In the genomic region with DNA sequence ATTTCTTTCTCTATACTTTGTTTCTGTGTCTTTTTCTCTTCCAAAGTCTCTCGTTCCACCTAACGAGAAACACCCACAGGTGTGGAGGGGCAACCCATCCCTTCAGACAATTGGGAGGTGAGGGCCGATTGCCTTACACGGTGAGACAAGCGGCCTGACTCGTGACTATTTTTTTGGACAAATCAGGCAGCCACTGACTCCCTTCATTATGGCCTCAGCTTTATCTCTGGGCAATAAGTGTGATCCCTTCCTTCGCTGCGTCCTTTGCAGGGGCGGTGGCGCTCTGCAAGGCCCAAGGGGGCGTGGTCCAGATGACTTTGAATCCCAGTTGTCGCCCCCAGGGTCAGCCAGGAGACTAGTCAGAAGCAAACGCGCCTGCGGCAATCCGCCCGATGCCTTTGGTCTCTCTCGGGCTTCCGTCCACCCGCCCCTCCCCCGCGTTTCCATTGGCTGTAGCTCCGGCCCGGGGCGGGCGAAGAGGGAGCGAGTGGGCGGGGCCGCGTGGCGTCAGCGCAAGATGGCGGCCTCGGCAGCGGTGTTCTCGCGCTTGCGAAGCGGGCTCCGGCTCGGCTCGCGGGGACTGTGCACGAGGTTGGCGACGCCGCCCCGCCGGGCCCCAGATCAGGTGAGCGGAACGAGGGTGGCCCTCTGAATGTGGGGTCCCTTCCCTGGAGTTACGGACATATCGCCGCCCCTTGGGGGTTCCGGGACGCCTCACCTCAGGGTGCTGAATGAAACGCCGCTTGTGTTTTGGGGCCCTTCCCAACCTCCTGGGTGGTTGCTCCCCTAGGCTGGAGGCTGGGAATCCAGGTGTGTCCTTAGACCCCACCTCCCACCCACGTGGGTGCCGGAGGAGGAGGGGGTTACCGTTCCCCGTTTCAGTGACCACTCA, we compare ENCODE assay signal across 1 cellular context.
A peak's percentile ranks its signal among the peaks of the same experiment; 100 is the strongest.
TF ChIP-seq lines count a peak whose summit lies in the region.

TIMM50 (plus strand) TSS at position 502 of the 892 bp plus-strand sequence; CDS start at position 518, 16 bp downstream.

TF ChIP-seq in GM12878, 131 proteins besides CTCF, POLR2A, EP300 and RAD21 (continued from another document and continues in another):
- TF ChIP-seq HSF1 (IDR thresholded peaks at IDR 0.05; ENCODE audit: low read depth, low read length) (no peak), GATAD2B (conservative IDR thresholded peaks at IDR 0.05; ENCODE audit: low read depth) (0 out of 2 replicates have a peak, but pooled peaks have one; percentile 11), ZNF622 (IDR thresholded peaks at IDR 0.05) (no peak), NR2C2 (IDR thresholded peaks at IDR 0.05; ENCODE audit: borderline replicate concordance, control insufficient read depth, insufficient read length, low read depth) (no peak), IKZF1 (conservative IDR thresholded peaks at IDR 0.05) (peak; percentile 75), MTA2 (IDR thresholded peaks at IDR 0.05; ENCODE audit: low read depth) (no peak), ZNF274 (IDR thresholded peaks at IDR 0.05; ENCODE audit: insufficient read depth, insufficient read length) (no peak), KAT2A (conservative IDR thresholded peaks at IDR 0.05; ENCODE audit: control insufficient read depth, low read depth, low read length) (no peak), POU2F2 (IDR thresholded peaks at IDR 0.05; ENCODE audit: borderline replicate concordance, low read depth, low read length) (peak; percentile 3; the same call in 1 of the 3 replicates), CEBPB (IDR thresholded peaks at IDR 0.05; ENCODE audit: borderline replicate concordance in 1 of 2, low read depth in 2 of 2, low read length in 2 of 2) (no peak), BMI1 (IDR thresholded peaks at IDR 0.05; ENCODE audit: borderline replicate concordance) (no peak), PML (IDR thresholded peaks at IDR 0.05; ENCODE audit: low read length) (0 out of 2 replicates have a peak, but pooled peaks have one; percentile 58), SMC3 (IDR thresholded peaks at IDR 0.05; ENCODE audit: borderline replicate concordance, low read length) (no peak), ASH2L (IDR thresholded peaks at IDR 0.05; ENCODE audit: borderline replicate concordance, low read depth) (no peak), GABPA (IDR thresholded peaks at IDR 0.05; ENCODE audit: low read depth) (no peak), MEF2B (IDR thresholded peaks at IDR 0.05; ENCODE audit: partially characterized antibody, poor library complexity, severe bottlenecking) (no peak), BHLHE40 (IDR thresholded peaks at IDR 0.05; ENCODE audit: borderline replicate concordance in 1 of 2, low read depth in 2 of 2, low read length in 1 of 2) (peak in 1 of 2 experiments; percentile 62; a peak in 2 of 4 replicates), RFX5 (IDR thresholded peaks at IDR 0.05; ENCODE audit: low read depth, low read length) (no peak), SREBF2 (IDR thresholded peaks at IDR 0.05; ENCODE audit: low read length) (no peak), TCF7 (IDR thresholded peaks at IDR 0.05; ENCODE audit: borderline replicate concordance) (no peak), NFYA (IDR thresholded peaks at IDR 0.05; ENCODE audit: borderline replicate concordance, low read depth, low read length) (no peak), YBX1 (IDR thresholded peaks at IDR 0.05) (no peak), SUPT20H (IDR thresholded peaks at IDR 0.05; ENCODE audit: borderline replicate concordance, control insufficient read depth, low read depth, low read length) (no peak), ZNF592 (IDR thresholded peaks at IDR 0.05) (no peak), USF1 (IDR thresholded peaks at IDR 0.05; ENCODE audit: borderline replicate concordance, extremely low read length, insufficient read depth, low read depth, low read length) (peak; percentile 34), PAX8 (IDR thresholded peaks at IDR 0.05) (no peak), NFIC (IDR thresholded peaks at IDR 0.05; ENCODE audit: low read depth, low read length) (no peak), CHD4 (IDR thresholded peaks at IDR 0.05) (no peak), JUNB (IDR thresholded peaks at IDR 0.05) (no peak), NBN (IDR thresholded peaks at IDR 0.05) (peak; percentile 72), CREM (IDR thresholded peaks at IDR 0.05; ENCODE audit: low read depth) (peak; percentile 80; the same call in 1 of the 2 replicates), BACH1 (IDR thresholded peaks at IDR 0.05; ENCODE audit: borderline replicate concordance) (peak; percentile 62; the same call in 1 of the 2 replicates), WRNIP1 (IDR thresholded peaks at IDR 0.05; ENCODE audit: borderline replicate concordance, low read depth, low read length) (no peak), ZSCAN29 (IDR thresholded peaks at IDR 0.05) (no peak), CBFB (IDR thresholded peaks at IDR 0.05; ENCODE audit: low read depth) (no peak)
- TF ChIP-seq, protein P1, sequence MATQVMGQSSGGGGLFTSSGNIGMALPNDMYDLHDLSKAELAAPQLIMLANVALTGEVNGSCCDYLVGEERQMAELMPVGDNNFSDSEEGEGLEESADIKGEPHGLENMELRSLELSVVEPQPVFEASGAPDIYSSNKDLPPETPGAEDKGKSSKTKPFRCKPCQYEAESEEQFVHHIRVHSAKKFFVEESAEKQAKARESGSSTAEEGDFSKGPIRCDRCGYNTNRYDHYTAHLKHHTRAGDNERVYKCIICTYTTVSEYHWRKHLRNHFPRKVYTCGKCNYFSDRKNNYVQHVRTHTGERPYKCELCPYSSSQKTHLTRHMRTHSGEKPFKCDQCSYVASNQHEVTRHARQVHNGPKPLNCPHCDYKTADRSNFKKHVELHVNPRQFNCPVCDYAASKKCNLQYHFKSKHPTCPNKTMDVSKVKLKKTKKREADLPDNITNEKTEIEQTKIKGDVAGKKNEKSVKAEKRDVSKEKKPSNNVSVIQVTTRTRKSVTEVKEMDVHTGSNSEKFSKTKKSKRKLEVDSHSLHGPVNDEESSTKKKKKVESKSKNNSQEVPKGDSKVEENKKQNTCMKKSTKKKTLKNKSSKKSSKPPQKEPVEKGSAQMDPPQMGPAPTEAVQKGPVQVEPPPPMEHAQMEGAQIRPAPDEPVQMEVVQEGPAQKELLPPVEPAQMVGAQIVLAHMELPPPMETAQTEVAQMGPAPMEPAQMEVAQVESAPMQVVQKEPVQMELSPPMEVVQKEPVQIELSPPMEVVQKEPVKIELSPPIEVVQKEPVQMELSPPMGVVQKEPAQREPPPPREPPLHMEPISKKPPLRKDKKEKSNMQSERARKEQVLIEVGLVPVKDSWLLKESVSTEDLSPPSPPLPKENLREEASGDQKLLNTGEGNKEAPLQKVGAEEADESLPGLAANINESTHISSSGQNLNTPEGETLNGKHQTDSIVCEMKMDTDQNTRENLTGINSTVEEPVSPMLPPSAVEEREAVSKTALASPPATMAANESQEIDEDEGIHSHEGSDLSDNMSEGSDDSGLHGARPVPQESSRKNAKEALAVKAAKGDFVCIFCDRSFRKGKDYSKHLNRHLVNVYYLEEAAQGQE (IDR thresholded peaks at IDR 0.05; ENCODE audit: low read depth, low read length) = no peak
- TF ChIP-seq, protein P2, sequence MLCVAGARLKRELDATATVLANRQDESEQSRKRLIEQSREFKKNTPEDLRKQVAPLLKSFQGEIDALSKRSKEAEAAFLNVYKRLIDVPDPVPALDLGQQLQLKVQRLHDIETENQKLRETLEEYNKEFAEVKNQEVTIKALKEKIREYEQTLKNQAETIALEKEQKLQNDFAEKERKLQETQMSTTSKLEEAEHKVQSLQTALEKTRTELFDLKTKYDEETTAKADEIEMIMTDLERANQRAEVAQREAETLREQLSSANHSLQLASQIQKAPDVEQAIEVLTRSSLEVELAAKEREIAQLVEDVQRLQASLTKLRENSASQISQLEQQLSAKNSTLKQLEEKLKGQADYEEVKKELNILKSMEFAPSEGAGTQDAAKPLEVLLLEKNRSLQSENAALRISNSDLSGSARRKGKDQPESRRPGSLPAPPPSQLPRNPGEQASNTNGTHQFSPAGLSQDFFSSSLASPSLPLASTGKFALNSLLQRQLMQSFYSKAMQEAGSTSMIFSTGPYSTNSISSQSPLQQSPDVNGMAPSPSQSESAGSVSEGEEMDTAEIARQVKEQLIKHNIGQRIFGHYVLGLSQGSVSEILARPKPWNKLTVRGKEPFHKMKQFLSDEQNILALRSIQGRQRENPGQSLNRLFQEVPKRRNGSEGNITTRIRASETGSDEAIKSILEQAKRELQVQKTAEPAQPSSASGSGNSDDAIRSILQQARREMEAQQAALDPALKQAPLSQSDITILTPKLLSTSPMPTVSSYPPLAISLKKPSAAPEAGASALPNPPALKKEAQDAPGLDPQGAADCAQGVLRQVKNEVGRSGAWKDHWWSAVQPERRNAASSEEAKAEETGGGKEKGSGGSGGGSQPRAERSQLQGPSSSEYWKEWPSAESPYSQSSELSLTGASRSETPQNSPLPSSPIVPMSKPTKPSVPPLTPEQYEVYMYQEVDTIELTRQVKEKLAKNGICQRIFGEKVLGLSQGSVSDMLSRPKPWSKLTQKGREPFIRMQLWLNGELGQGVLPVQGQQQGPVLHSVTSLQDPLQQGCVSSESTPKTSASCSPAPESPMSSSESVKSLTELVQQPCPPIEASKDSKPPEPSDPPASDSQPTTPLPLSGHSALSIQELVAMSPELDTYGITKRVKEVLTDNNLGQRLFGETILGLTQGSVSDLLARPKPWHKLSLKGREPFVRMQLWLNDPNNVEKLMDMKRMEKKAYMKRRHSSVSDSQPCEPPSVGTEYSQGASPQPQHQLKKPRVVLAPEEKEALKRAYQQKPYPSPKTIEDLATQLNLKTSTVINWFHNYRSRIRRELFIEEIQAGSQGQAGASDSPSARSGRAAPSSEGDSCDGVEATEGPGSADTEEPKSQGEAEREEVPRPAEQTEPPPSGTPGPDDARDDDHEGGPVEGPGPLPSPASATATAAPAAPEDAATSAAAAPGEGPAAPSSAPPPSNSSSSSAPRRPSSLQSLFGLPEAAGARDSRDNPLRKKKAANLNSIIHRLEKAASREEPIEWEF (IDR thresholded peaks at IDR 0.05; ENCODE audit: insufficient replicate concordance, low read depth, low read length) = no peak
- TF ChIP-seq, protein P3, sequence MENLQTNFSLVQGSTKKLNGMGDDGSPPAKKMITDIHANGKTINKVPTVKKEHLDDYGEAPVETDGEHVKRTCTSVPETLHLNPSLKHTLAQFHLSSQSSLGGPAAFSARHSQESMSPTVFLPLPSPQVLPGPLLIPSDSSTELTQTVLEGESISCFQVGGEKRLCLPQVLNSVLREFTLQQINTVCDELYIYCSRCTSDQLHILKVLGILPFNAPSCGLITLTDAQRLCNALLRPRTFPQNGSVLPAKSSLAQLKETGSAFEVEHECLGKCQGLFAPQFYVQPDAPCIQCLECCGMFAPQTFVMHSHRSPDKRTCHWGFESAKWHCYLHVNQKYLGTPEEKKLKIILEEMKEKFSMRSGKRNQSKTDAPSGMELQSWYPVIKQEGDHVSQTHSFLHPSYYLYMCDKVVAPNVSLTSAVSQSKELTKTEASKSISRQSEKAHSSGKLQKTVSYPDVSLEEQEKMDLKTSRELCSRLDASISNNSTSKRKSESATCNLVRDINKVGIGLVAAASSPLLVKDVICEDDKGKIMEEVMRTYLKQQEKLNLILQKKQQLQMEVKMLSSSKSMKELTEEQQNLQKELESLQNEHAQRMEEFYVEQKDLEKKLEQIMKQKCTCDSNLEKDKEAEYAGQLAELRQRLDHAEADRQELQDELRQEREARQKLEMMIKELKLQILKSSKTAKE (IDR thresholded peaks at IDR 0.05; ENCODE audit: low read depth, poor library complexity, severe bottlenecking) = no peak
- TF ChIP-seq, protein P4, sequence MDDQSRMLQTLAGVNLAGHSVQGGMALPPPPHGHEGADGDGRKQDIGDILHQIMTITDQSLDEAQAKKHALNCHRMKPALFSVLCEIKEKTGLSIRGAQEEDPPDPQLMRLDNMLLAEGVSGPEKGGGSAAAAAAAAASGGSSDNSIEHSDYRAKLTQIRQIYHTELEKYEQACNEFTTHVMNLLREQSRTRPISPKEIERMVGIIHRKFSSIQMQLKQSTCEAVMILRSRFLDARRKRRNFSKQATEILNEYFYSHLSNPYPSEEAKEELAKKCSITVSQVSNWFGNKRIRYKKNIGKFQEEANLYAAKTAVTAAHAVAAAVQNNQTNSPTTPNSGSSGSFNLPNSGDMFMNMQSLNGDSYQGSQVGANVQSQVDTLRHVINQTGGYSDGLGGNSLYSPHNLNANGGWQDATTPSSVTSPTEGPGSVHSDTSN (IDR thresholded peaks at IDR 0.05; ENCODE audit: insufficient replicate concordance, low read depth, low read length) = no peak
